8 cellular contexts compared by ENCODE assay signal in the genomic region with DNA sequence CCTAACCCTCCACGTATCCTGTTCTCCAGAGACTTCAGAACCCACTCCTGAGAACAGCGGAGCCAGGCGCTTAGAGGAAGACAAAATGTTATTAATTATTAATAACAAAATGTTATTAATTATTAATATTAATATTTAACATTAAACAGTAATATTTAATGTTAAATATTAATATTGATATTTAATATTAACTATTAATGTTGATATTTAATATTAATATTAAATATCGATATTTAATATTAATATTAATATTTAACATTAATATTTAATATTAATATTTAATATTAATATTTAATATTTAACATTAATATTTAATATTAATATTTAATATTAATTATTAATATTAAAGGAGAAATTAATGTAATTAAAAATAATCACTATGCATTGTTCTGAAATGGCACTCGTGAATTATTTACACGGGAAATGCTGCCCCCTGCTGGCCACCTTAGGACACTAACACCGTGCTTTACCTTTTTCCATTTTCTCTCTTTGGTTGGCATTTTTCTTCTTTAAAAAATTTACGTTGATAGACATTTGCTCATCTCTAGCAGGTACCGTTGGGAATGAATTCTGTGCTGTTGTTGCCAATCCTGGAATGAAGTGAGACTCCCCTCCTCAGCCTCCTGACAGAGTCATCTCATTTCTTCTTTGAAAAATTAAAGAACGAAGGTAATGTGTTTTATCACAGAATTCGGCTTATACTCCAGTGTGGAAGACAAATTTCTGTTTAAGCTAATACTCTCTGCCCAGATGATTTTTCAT. TPM values are rescaled to one million over a fixed set of nuclear protein-coding genes. Genes with fewer than 3 reads are reported as not detected.
DNase-seq lines count a peak whose midpoint lies in the region; ATAC-seq lines count a peak whose summit lies in the region.

No MANE protein-coding gene starts in this region.

- H3K36me3 Mint-ChIP-seq in activated CD4-positive, alpha-beta T cell treated with anti-CD3 and anti-CD28 coated beads for 36 hours (ENCODE audit: low read depth) = no peaks in the 10 kb centered on the region

- CTCF ChIA-PET in activated CD4-positive, alpha-beta T cell treated with anti-CD3 and anti-CD28 coated beads for 36 hours (lab: Charles Lee) = interaction anchor here (0.7 to 1.2 kb wide), 4 partner anchors 32 to 104 kb away, joined by 3 to 6 read pairs (median 4); no protein-coding TSS in a partner anchor

- no peaks in the 10 kb centered on the region for H3K4me1 Mint-ChIP-seq in activated CD4-positive, alpha-beta T cell treated with anti-CD3 and anti-CD28 coated beads for 36 hours

- ATAC-seq in activated CD4-positive, alpha-beta T cell treated with anti-CD3 and anti-CD28 coated beads for 36 hours = no peak
- no peak for ATAC-seq in HG03139 (IDR thresholded peaks at IDR 0.05; ENCODE audit: unreplicated experiment)
- no peak for ATAC-seq in HG02571 (IDR thresholded peaks at IDR 0.05; ENCODE audit: unreplicated experiment)

- H3K27me3 Mint-ChIP-seq in activated CD4-positive, alpha-beta T cell treated with anti-CD3 and anti-CD28 coated beads for 36 hours = no peaks in the 10 kb centered on the region

- H3K4me3 Mint-ChIP-seq in activated CD4-positive, alpha-beta T cell treated with anti-CD3 and anti-CD28 coated beads for 36 hours = no peak overlapping the region

- POLR2A ChIA-PET in activated CD4-positive, alpha-beta T cell treated with anti-CD3 and anti-CD28 coated beads for 36 hours (lab: Charles Lee) = no interaction called here

- DNase-seq in GM04504 (ENCODE audit: low read depth) (peak; percentile 6), NCI-H1092 treated with DMSO at 0.1 percent for 48 hours (lab: John Stamatoyannopoulos, UW) (peak; percentile 11), dermis blood vessel endothelial cell (peak; percentile 69), middle frontal gyrus (ENCODE audit: extremely low spot score, low spot score) (peak; percentile 37)
- DNase-seq in activated CD4-positive, alpha-beta T cell treated with anti-CD3 and anti-CD28 coated beads for 36 hours = peak; percentile 75
- DNase-seq in stimulated activated CD8-positive, alpha-beta memory T cell treated with anti-CD3 and anti-CD28 coated beads, Interleukin-4, amount 100 ng/mL, for 48 hours = peak; percentile 80

- H3K9me3 Mint-ChIP-seq in activated CD4-positive, alpha-beta T cell treated with anti-CD3 and anti-CD28 coated beads for 36 hours (ENCODE audit: low read depth) = no peaks in the 10 kb centered on the region

- intact Hi-C loops in activated CD4-positive, alpha-beta T cell treated with anti-CD3 and anti-CD28 coated beads for 36 hours (cut with DNase I, micrococcal nuclease) = loop anchor here (2.0 to 5.0 kb wide), 3 partner anchors 105 to 199 kb away; no protein-coding TSS in a partner anchor

- H3K27ac Mint-ChIP-seq in activated CD4-positive, alpha-beta T cell treated with anti-CD3 and anti-CD28 coated beads for 36 hours = no peak overlapping the region

RNA-seq across cellular contexts. Expression of a gene that starts 7.5 kb away (rescaled TPM):
- total RNA-seq in activated CD4-positive, alpha-beta T cell treated with anti-CD3 and anti-CD28 coated beads for 36 hours = not detected
- total RNA-seq in dermis blood vessel endothelial cell = not detected in 2 replicates

Comparison
In these comparisons a context has a peak if more than half of its experiments do, and no peak if none do; other contexts are left out.
1. DNase-seq: peak in every context shown above with its lines; median percentile 80 in stimulated activated CD8-positive, alpha-beta memory T cell treated with anti-CD3 and anti-CD28 coated beads, Interleukin-4, amount 100 ng/mL, for 48 hours; 75 in activated CD4-positive, alpha-beta T cell treated with anti-CD3 and anti-CD28 coated beads for 36 hours; 69 in dermis blood vessel endothelial cell; 37 in middle frontal gyrus; 11 in NCI-H1092 treated with DMSO at 0.1 percent for 48 hours; 6 in GM04504.